1 cellular context compared by ENCODE assay signal in genomic region chr7:140156460-140157080, GRCh38.
TF ChIP-seq lines count a peak whose summit lies in the region.

No MANE protein-coding gene starts in this region.

TF ChIP-seq in HepG2, 621 proteins besides CTCF, POLR2A, EP300 and RAD21 (continued from another document):
- TF ChIP-seq E2F1 (CRISPR knock-in tag; IDR thresholded peaks at IDR 0.05) (no peak), ZNF788 (CRISPR knock-in tag; IDR thresholded peaks at IDR 0.05; ENCODE audit: borderline replicate concordance) (no peak), RBM22 (optimal IDR thresholded peaks at IDR 0.05; ENCODE audit: low read length) (peak; percentile 88)
